In the genomic region with DNA sequence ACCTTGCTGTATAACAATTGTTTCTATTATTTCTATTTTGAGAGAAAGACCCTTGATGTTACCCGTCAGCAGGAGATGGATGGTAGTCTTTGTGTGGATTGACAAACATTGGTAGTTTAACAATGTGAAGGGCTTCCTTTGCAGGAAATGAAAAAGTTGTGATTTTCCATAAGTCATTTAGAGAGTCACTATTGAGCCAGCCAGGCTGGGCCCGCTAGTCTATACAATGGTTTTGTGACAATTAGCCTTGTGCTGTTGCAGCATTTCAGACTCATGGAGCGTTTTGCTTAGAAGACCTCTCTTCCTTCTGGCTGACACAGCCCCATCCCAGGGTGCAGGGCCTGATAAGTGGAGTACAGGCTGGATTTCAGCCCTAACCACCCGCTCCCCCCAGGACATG, we compare ENCODE assay signal across 11 cellular contexts. TPM values are rescaled to one million over a fixed set of nuclear protein-coding genes. Genes with fewer than 3 reads are reported as not detected.
DNase-seq lines count a peak whose midpoint lies in the region; ATAC-seq and TF ChIP-seq lines count a peak whose summit lies in the region.
"Had no signal": no experiment of that assay in that cellular context is flagged by ENCODE, and none has a peak within 500 bp of the region (broad histone marks: within the 10 kb centered on the region; RNA-seq: fewer than 3 reads in every experiment).

No MANE protein-coding gene starts in this region.

- H3K4me3 ChIP-seq in heart left ventricle (no peak overlapping the region), SK-N-MC (peak overlapping the region; percentile 36), right lobe of liver (no peak overlapping the region), tibial nerve (no peak overlapping the region), ovary (no peak overlapping the region)

- intact Hi-C loops in heart left ventricle (cut with DNase I) (loop anchor here in 1 of 10 donors (5.0 kb wide), 1 partner anchor 71 kb away; no protein-coding TSS in a partner anchor), left cardiac atrium (cut with DNase I) (no loop called here), right lobe of liver (cut with DNase I) (no loop called here), ovary (cut with DNase I) (no loop called here)

- H3K27ac ChIP-seq in heart left ventricle (peak overlapping the region in 7 of 12 donors; percentile 10 to 65 (median 32)), SK-N-MC (peak overlapping the region; percentile 47), right lobe of liver (peak overlapping the region; percentile 45 to 59 (median 56)), tibial nerve (peak overlapping the region in 3 of 4 donors; percentile 15 to 74 (median 68)), ovary (no peak overlapping the region)
- H3K27ac ChIP-seq: C4-2B had no signal

- H3K9me3 ChIP-seq in heart left ventricle (peaks cover 0 to 4% (median 0%) of the 10 kb centered on the region in 12 donors), SK-N-MC (ENCODE audit: low read depth, low read length) (no peaks in the 10 kb centered on the region), right lobe of liver (no peaks in the 10 kb centered on the region), tibial nerve (no peaks in the 10 kb centered on the region), ovary (no peaks in the 10 kb centered on the region)

- no peak overlapping the region for H3K9ac ChIP-seq in SK-N-MC (ENCODE audit: insufficient read length)

- no peak for DNase-seq in heart left ventricle
- DNase-seq in left cardiac atrium: no peak
- no peak for DNase-seq in SK-N-MC (ENCODE audit: low read depth, low spot score)
- DNase-seq in right lobe of liver: no peak
- DNase-seq in tibial nerve (ENCODE audit: low spot score in 2 of 2): no peak
- DNase-seq in epidermal melanocyte (ENCODE audit: insufficient read length, low spot score): no peak
- no peak for DNase-seq in NCI-H524 (lab: John Stamatoyannopoulos, UW)
- DNase-seq in ovary: no peak
- DNase-seq: amygdala, NCI-H69 had no signal

- H3K27me3 ChIP-seq in heart left ventricle (no peaks in the 10 kb centered on the region), right lobe of liver (no peaks in the 10 kb centered on the region), tibial nerve (no peaks in the 10 kb centered on the region), ovary (no peaks in the 10 kb centered on the region)

- no peak for TF ChIP-seq POLR2A in heart left ventricle (IDR thresholded peaks at IDR 0.05)
- TF ChIP-seq POLR2A in right lobe of liver (IDR thresholded peaks at IDR 0.05): no peak
- no peak for TF ChIP-seq POLR2A in tibial nerve (IDR thresholded peaks at IDR 0.05)
- TF ChIP-seq POLR2A in ovary (IDR thresholded peaks at IDR 0.05): no peak

- peaks cover 0 to 53% (median 32%) of the 10 kb centered on the region in 12 donors for H3K4me1 ChIP-seq in heart left ventricle
- peaks cover 0 to 32% (median 6%) of the 10 kb centered on the region in 4 donors for H3K4me1 ChIP-seq in right lobe of liver
- H3K4me1 ChIP-seq in tibial nerve: peaks cover 3 to 58% (median 34%) of the 10 kb centered on the region in 4 donors
- peaks cover 10% of the 10 kb centered on the region for H3K4me1 ChIP-seq in ovary (ENCODE audit: insufficient read depth)

- no peak for TF ChIP-seq EP300 in tibial nerve (IDR thresholded peaks at IDR 0.05)
- no peak for TF ChIP-seq EP300 in ovary (IDR thresholded peaks at IDR 0.05)

- 75 to 87% (median 80%) methylated on average over 4 of the region's 4 CpGs for WGBS in heart left ventricle, 4 donors
- WGBS in right lobe of liver (ENCODE audit: insufficient coverage, low coverage, low lambda C conversion rate, missing lambda C conversion rate): 56% methylated on average over 4 of the region's 4 CpGs
- WGBS in tibial nerve, 2 donors: 81 to 85% methylated on average over 4 of the region's 4 CpGs
- WGBS in ovary, 3 donors: 88 to 94% (median 92%) methylated on average over 4 of the region's 4 CpGs

- H3K36me3 ChIP-seq in heart left ventricle (no peaks in the 10 kb centered on the region), SK-N-MC (ENCODE audit: insufficient read depth, low read length) (no peaks in the 10 kb centered on the region), right lobe of liver (no peaks in the 10 kb centered on the region), tibial nerve (no peaks in the 10 kb centered on the region), ovary (no peaks in the 10 kb centered on the region)

- ATAC-seq in heart left ventricle (no peak), left cardiac atrium (no peak), right lobe of liver (peak in 3 of 4 donors; percentile 3 to 12 (median 8))

- no peak for TF ChIP-seq CTCF in heart left ventricle (IDR thresholded peaks at IDR 0.05)
- no peak for TF ChIP-seq CTCF in right lobe of liver (IDR thresholded peaks at IDR 0.05)
- no peak for TF ChIP-seq CTCF in tibial nerve (IDR thresholded peaks at IDR 0.05)
- TF ChIP-seq CTCF in ovary (IDR thresholded peaks at IDR 0.05): no peak

RNA-seq across cellular contexts. Expression of gene SLC38A2, which starts 18.3 kb away (rescaled TPM):
- total RNA-seq in heart left ventricle: 100 to 1,000 TPM in 7 of 9 donors, 10 to 100 TPM in 2; 82.1 to 373 (median 161) TPM
- 100 to 1,000 TPM in 1 of 2 donors, 10 to 100 TPM in 1; 39.7 to 195 TPM for polyA plus RNA-seq in heart left ventricle
- 100 to 1,000 TPM; 122 to 202 TPM for total RNA-seq in left cardiac atrium
- total RNA-seq in right lobe of liver: 100 to 1,000 TPM in 5 of 6 experiments, 10 to 100 TPM in 1; 77.0 to 463 (median 290) TPM
- total RNA-seq in tibial nerve: 100 to 1,000 TPM; 368 to 440 (median 381) TPM
- 100 to 1,000 TPM; 124 to 390 (median 248) TPM for total RNA-seq in ovary
- polyA plus RNA-seq in ovary: 100 to 1,000 TPM; 136 to 156 TPM

Comparison
In these comparisons a context has a peak if more than half of its experiments do, and no peak if none do; other contexts are left out.
1. ATAC-seq: peak in right lobe of liver (3 of 4); none in heart left ventricle (0 of 4) and left cardiac atrium (0 of 2).
2. H3K27ac ChIP-seq: peak in heart left ventricle (7 of 12), SK-N-MC (single experiment), right lobe of liver (3 of 3) and tibial nerve (3 of 4); none in ovary (0 of 2).